8 cellular contexts compared by ENCODE assay signal in the genomic region with DNA sequence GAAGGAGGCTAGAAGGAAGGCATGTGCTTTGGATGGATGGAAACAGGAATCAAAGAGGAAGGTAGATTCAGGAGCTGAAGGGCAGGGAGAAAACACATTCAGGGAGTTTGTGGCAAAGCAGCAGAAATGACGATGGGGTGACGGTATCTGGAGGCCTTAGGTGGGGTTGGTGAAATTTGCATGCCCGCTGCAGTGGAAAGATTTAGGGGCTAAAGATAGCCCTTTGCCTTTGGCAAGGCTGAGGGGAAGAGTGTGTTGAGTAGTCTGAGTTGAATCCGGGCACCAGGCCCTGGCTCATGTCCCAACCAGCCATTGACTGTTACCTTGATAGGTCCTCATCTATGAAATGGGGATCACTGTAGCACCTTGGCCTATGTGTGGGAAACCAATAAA. TPM values are rescaled to one million over a fixed set of nuclear protein-coding genes. Genes with fewer than 3 reads are reported as not detected.
DNase-seq lines count a peak whose midpoint lies in the region; ATAC-seq and TF ChIP-seq lines count a peak whose summit lies in the region.

No MANE protein-coding gene starts in this region.

- ATAC-seq in GM21381 (IDR thresholded peaks at IDR 0.05; ENCODE audit: unreplicated experiment) (no peak), HG03460 (IDR thresholded peaks at IDR 0.05; ENCODE audit: unreplicated experiment) (no peak), HG03135 (IDR thresholded peaks at IDR 0.05; ENCODE audit: unreplicated experiment) (no peak)

- H3K9me3 ChIP-seq in BE2C: no peaks in the 10 kb centered on the region
- H3K9me3 ChIP-seq in Loucy (ENCODE audit: insufficient read depth, low read depth, low read length): no peaks in the 10 kb centered on the region

- TF ChIP-seq CTCF in BE2C (IDR thresholded peaks at IDR 0.05; ENCODE audit: low read depth, low read length) (no peak), Loucy (conservative IDR thresholded peaks at IDR 0.05; ENCODE audit: low read length) (no peak)

- H3K9ac ChIP-seq in Loucy (ENCODE audit: low read depth, low read length, poor library complexity, severe bottlenecking): peak overlapping the region; percentile 80

- H3K4me3 ChIP-seq in BE2C (ENCODE audit: low read depth, low read length) (peak overlapping the region; percentile 87), Loucy (ENCODE audit: low read length, poor library complexity, severe bottlenecking) (peak overlapping the region; percentile 89)

- H4K20me1 ChIP-seq in Loucy (ENCODE audit: insufficient read depth, low read length, poor library complexity, severe bottlenecking): peaks cover 48% of the 10 kb centered on the region

- peaks cover 37% of the 10 kb centered on the region for H3K36me3 ChIP-seq in BE2C
- H3K36me3 ChIP-seq in Loucy (ENCODE audit: insufficient read depth, low read length): 0 out of 2 replicates have a peak, but pooled peaks cover under 1% of the 10 kb centered on the region

- peak overlapping the region; percentile 94 for H3K4me2 ChIP-seq in Loucy (ENCODE audit: low read depth, low read length, poor library complexity, severe bottlenecking)

- no peaks in the 10 kb centered on the region for H3F3A ChIP-seq in Loucy (ENCODE audit: low read depth)

- H3K79me2 ChIP-seq in Loucy (ENCODE audit: insufficient read depth, low read length): peaks cover 69% of the 10 kb centered on the region

- no peaks in the 10 kb centered on the region for H3K9me2 ChIP-seq in Loucy (replicated peaks; ENCODE audit: low read depth, low read length)

- no peak overlapping the region for H2AFZ ChIP-seq in Loucy (ENCODE audit: low read length)

- H3K4me1 ChIP-seq in BE2C (0 out of 2 replicates have a peak, but pooled peaks cover 2% of the 10 kb centered on the region), Loucy (ENCODE audit: insufficient read depth, low read length, poor library complexity, severe bottlenecking) (peaks cover 64% of the 10 kb centered on the region)

- H3K27me3 ChIP-seq in BE2C (no peaks in the 10 kb centered on the region), Loucy (ENCODE audit: insufficient read depth, low read length, poor library complexity, severe bottlenecking) (no peaks in the 10 kb centered on the region)

- DNase-seq in BE2C (no peak), myocyte (ENCODE audit: low read depth) (peak; percentile 34), anterior cingulate cortex (lab: John Stamatoyannopoulos, UW) (no peak)

- peak overlapping the region; percentile 77 for H3K27ac ChIP-seq in cingulate gyrus (ENCODE audit: low read depth, low read length)

RNA-seq across cellular contexts. Expression of a gene that starts 1.3 kb away (rescaled TPM):
- 63.6 TPM for polyA plus RNA-seq in BE2C (2012; ENCODE audit: insufficient read depth, insufficient read length, low read depth)
- total RNA-seq in myocyte: 20.6 and 27.8 TPM in 2 replicates
- polyA plus RNA-seq in myocyte (2012): 12.7 TPM

RNA-seq across cellular contexts. Expression of a gene that starts 12.7 kb away (rescaled TPM):
- polyA plus RNA-seq in BE2C (2012; ENCODE audit: insufficient read depth, insufficient read length, low read depth): 133 TPM
- 26.1 and 28.3 TPM in 2 replicates for total RNA-seq in myocyte
- 21.7 TPM for polyA plus RNA-seq in myocyte (2012)

RNA-seq across cellular contexts. Expression of a gene that starts 58.0 kb away (rescaled TPM):
- polyA plus RNA-seq in BE2C (2012; ENCODE audit: insufficient read depth, insufficient read length, low read depth): 9.0 TPM
- 12.8 and 14.2 TPM in 2 replicates for total RNA-seq in myocyte
- polyA plus RNA-seq in myocyte (2012): 10.3 TPM
